Comparison of ENCODE assay signal across 12 cellular contexts in genomic region chr1:226568077-226568831, GRCh38. TPM values are rescaled to one million over a fixed set of nuclear protein-coding genes. Genes with fewer than 3 reads are reported as not detected.
DNase-seq lines count a peak whose midpoint lies in the region; ATAC-seq, FAIRE-seq and TF ChIP-seq lines count a peak whose summit lies in the region.
"Had no signal": no experiment of that assay in that cellular context is flagged by ENCODE, and none has a peak within 500 bp of the region (broad histone marks: within the 10 kb centered on the region; RNA-seq: fewer than 3 reads in every experiment).

No MANE protein-coding gene starts in this region.

- no peak for ATAC-seq in activated CD4-positive, alpha-beta T cell treated with anti-CD3 and anti-CD28 coated beads for 36 hours
- no peak for ATAC-seq in GM19035 (IDR thresholded peaks at IDR 0.05; ENCODE audit: unreplicated experiment)
- ATAC-seq in GM19023 (IDR thresholded peaks at IDR 0.05; ENCODE audit: unreplicated experiment): no peak

- H3K9ac ChIP-seq in kidney (ENCODE audit: low read length in 2 of 2): no peak overlapping the region

- POLR2A ChIA-PET in activated CD4-positive, alpha-beta T cell treated with anti-CD3 and anti-CD28 coated beads for 36 hours (lab: Charles Lee): no interaction called here

- TF ChIP-seq POLR2A in vagina (IDR thresholded peaks at IDR 0.05): no peak

- no peak overlapping the region for H3K4me3 Mint-ChIP-seq in activated CD4-positive, alpha-beta T cell treated with anti-CD3 and anti-CD28 coated beads for 36 hours
- no peak overlapping the region for H3K4me3 Mint-ChIP-seq in activated CD4-positive, alpha-beta T cell treated with anti-CD3 and anti-CD28 coated beads, Interleukin-2, amount 10 ng/mL, durations not matched to agents 24 days and 14 days

- TF ChIP-seq CTCF in kidney (IDR thresholded peaks at IDR 0.05; ENCODE audit: borderline replicate concordance, extremely low read depth, insufficient read depth) (no peak), vagina (IDR thresholded peaks at IDR 0.05) (no peak)

- intact Hi-C loops in activated CD4-positive, alpha-beta T cell treated with anti-CD3 and anti-CD28 coated beads for 36 hours (cut with DNase I, micrococcal nuclease): no loop called here
- intact Hi-C loops in activated CD4-positive, alpha-beta T cell treated with anti-CD3 and anti-CD28 coated beads, Interleukin-2, amount 10 ng/mL, durations not matched to agents 24 days and 14 days (cut with micrococcal nuclease): no loop called here
- intact Hi-C loops in kidney (cut with DNase I) (no loop called here), vagina (cut with DNase I) (no loop called here)

- no peaks in the 10 kb centered on the region for H3K36me3 Mint-ChIP-seq in activated CD4-positive, alpha-beta T cell treated with anti-CD3 and anti-CD28 coated beads for 36 hours (ENCODE audit: low read depth)
- no peaks in the 10 kb centered on the region for H3K36me3 Mint-ChIP-seq in activated CD4-positive, alpha-beta T cell treated with anti-CD3 and anti-CD28 coated beads, Interleukin-2, amount 10 ng/mL, durations not matched to agents 24 days and 14 days (ENCODE audit: low read depth)

- DNase-seq in activated CD4-positive, alpha-beta T cell treated with anti-CD3 and anti-CD28 coated beads for 36 hours: peak; percentile 12
- DNase-seq in activated CD4-positive, alpha-beta T cell treated with anti-CD3 and anti-CD28 coated beads, Interleukin-2, amount 10 ng/mL, durations not matched to agents 24 days and 14 days: no peak
- DNase-seq in T47D (ENCODE audit: low read depth in 1 of 2, low spot score in 1 of 2): peak; percentile 44 to 48
- peak; percentile 75 for DNase-seq in kidney
- DNase-seq in vagina (ENCODE audit: extremely low spot score in 2 of 2): no peak
- DNase-seq in activated CD4-positive, alpha-beta T cell treated with anti-CD3 and anti-CD28 coated beads, Interleukin-2, amount 50 U/mL, for 4 hours: no peak
- DNase-seq: activated CD4-positive, alpha-beta T cell treated with anti-CD3 and anti-CD28 coated beads, Interleukin-2, amount 50 U/mL, for 48 hours; colonic mucosa; COR-L47; NCI-H1930 had no signal

- H3K4me1 ChIP-seq in kidney (ENCODE audit: control insufficient read depth in 1 of 2, insufficient read depth in 1 of 2, low read depth in 1 of 2, low read length in 2 of 2): no peaks in the 10 kb centered on the region
- H3K4me1 ChIP-seq in vagina: peaks cover 21% of the 10 kb centered on the region
- H3K4me1 ChIP-seq: colonic mucosa had no signal

- no peaks in the 10 kb centered on the region for H3K36me3 ChIP-seq in kidney (ENCODE audit: control insufficient read depth in 1 of 2, insufficient read depth in 2 of 2, low read length in 2 of 2)
- no peaks in the 10 kb centered on the region for H3K36me3 ChIP-seq in vagina
- H3K36me3 ChIP-seq: colonic mucosa had no signal

- H3K9me3 ChIP-seq in kidney (ENCODE audit: control insufficient read depth in 1 of 2, low read length in 2 of 2) (no peaks in the 10 kb centered on the region), vagina (no peaks in the 10 kb centered on the region)
- H3K9me3 ChIP-seq: colonic mucosa had no signal

- H3K9me3 Mint-ChIP-seq in activated CD4-positive, alpha-beta T cell treated with anti-CD3 and anti-CD28 coated beads for 36 hours (ENCODE audit: low read depth): no peaks in the 10 kb centered on the region
- no peaks in the 10 kb centered on the region for H3K9me3 Mint-ChIP-seq in activated CD4-positive, alpha-beta T cell treated with anti-CD3 and anti-CD28 coated beads, Interleukin-2, amount 10 ng/mL, durations not matched to agents 24 days and 14 days

- H3K4me3 ChIP-seq in kidney (ENCODE audit: low read length in 2 of 2) (no peak overlapping the region), vagina (no peak overlapping the region)
- H3K4me3 ChIP-seq: colonic mucosa had no signal

- no peaks in the 10 kb centered on the region for H3K4me1 Mint-ChIP-seq in activated CD4-positive, alpha-beta T cell treated with anti-CD3 and anti-CD28 coated beads for 36 hours
- H3K4me1 Mint-ChIP-seq in activated CD4-positive, alpha-beta T cell treated with anti-CD3 and anti-CD28 coated beads, Interleukin-2, amount 10 ng/mL, durations not matched to agents 24 days and 14 days: no peaks in the 10 kb centered on the region

- H3K27me3 ChIP-seq in vagina: no peaks in the 10 kb centered on the region
- H3K27me3 ChIP-seq: colonic mucosa had no signal

- in situ Hi-C loops in T47D (cut with HindIII; ENCODE audit: low pct_unique_long_range_greater_than_20kb, low sequenced_read_pairs): no loop called here

- H3K27me3 Mint-ChIP-seq in activated CD4-positive, alpha-beta T cell treated with anti-CD3 and anti-CD28 coated beads for 36 hours: peaks cover 2% of the 10 kb centered on the region
- H3K27me3 Mint-ChIP-seq in activated CD4-positive, alpha-beta T cell treated with anti-CD3 and anti-CD28 coated beads, Interleukin-2, amount 10 ng/mL, durations not matched to agents 24 days and 14 days: peaks cover 4% of the 10 kb centered on the region

- H3K27ac ChIP-seq in kidney (ENCODE audit: low read depth in 2 of 2, low read length in 2 of 2): no peak overlapping the region
- peak overlapping the region; percentile 27 for H3K27ac ChIP-seq in vagina
- H3K27ac ChIP-seq: colonic mucosa had no signal

- FAIRE-seq in kidney (lab: Jason Lieb, UNC): no peak

- no peak overlapping the region for H3K27ac Mint-ChIP-seq in activated CD4-positive, alpha-beta T cell treated with anti-CD3 and anti-CD28 coated beads for 36 hours
- no peak overlapping the region for H3K27ac Mint-ChIP-seq in activated CD4-positive, alpha-beta T cell treated with anti-CD3 and anti-CD28 coated beads, Interleukin-2, amount 10 ng/mL, durations not matched to agents 24 days and 14 days

- CTCF ChIA-PET in activated CD4-positive, alpha-beta T cell treated with anti-CD3 and anti-CD28 coated beads for 36 hours (lab: Charles Lee): interaction anchor here (0.5 to 1.3 kb wide), 3 partner anchors 44 to 351 kb away, joined by 3 read pairs; no protein-coding TSS in a partner anchor

RNA-seq across cellular contexts. Expression of gene STUM, which starts 19.7 kb away (rescaled TPM):
- total RNA-seq in activated CD4-positive, alpha-beta T cell treated with anti-CD3 and anti-CD28 coated beads for 36 hours: not detected
- total RNA-seq in activated CD4-positive, alpha-beta T cell treated with anti-CD3 and anti-CD28 coated beads, Interleukin-2, amount 10 ng/mL, durations not matched to agents 24 days and 14 days: not detected in 2 replicates
- 1.6 TPM for total RNA-seq in kidney
- 1.9 TPM for polyA plus RNA-seq in kidney (ENCODE audit: insufficient read depth, low read depth, low replicate concordance)
- 6.4 TPM for total RNA-seq in vagina

Comparison
In these comparisons a context has a peak if more than half of its experiments do, and no peak if none do; other contexts are left out.
1. DNase-seq: peak in activated CD4-positive, alpha-beta T cell treated with anti-CD3 and anti-CD28 coated beads for 36 hours (single experiment), T47D (2 of 2) and kidney (single experiment); none in activated CD4-positive, alpha-beta T cell treated with anti-CD3 and anti-CD28 coated beads, Interleukin-2, amount 10 ng/mL, durations not matched to agents 24 days and 14 days (single experiment), vagina (0 of 2) and activated CD4-positive, alpha-beta T cell treated with anti-CD3 and anti-CD28 coated beads, Interleukin-2, amount 50 U/mL, for 4 hours (0 of 2).